16 cellular contexts compared by ENCODE assay signal in genomic region chr2:53210538-53210937, GRCh38.
A peak's percentile ranks its signal among the peaks of the same experiment; 100 is the strongest.
DNase-seq lines count a peak whose midpoint lies in the region; ATAC-seq, FAIRE-seq and TF ChIP-seq lines count a peak whose summit lies in the region.
"Had no signal": no experiment of that assay in that cellular context is flagged by ENCODE, and none has a peak within 500 bp of the region (broad histone marks: within the 10 kb centered on the region; RNA-seq: fewer than 3 reads in every experiment).

No MANE protein-coding gene starts in this region.

- H3K4me2 ChIP-seq in HepG2 (ENCODE audit: low read depth, low read length), result no peak overlapping the region
- no peak overlapping the region for H3K4me2 ChIP-seq in PC-3 (ENCODE audit: low read length)

- CTCF ChIA-PET in HepG2 (lab: Yijun Ruan, JAX; ENCODE audit: low intra/inter-chr PET ratio, low total read pairs) (no interaction called here), PC-3 (lab: Charles Lee) (interaction anchor here (0.6 to 1.3 kb wide), 2 partner anchors 106 to 192 kb away, joined by 4 to 6 read pairs; no protein-coding TSS in a partner anchor), A673 (lab: Charles Lee) (no interaction called here)

- H4K20me1 ChIP-seq in HepG2 (ENCODE audit: insufficient read depth, low read length), result no peaks in the 10 kb centered on the region
- H4K20me1 ChIP-seq in PC-3 (ENCODE audit: low read length), result no peaks in the 10 kb centered on the region

- no peaks in the 10 kb centered on the region for H3K9me2 ChIP-seq in PC-3 (replicated peaks; ENCODE audit: low read length)

- H3K36me3 ChIP-seq in HepG2 (replicated peaks in 1 of 2; ENCODE audit: control insufficient read depth in 1 of 2, insufficient read depth in 2 of 2, low read length in 2 of 2) (no peaks in the 10 kb centered on the region), right lobe of liver (no peaks in the 10 kb centered on the region), PC-3 (ENCODE audit: low read depth, low read length) (no peaks in the 10 kb centered on the region), A673 (ENCODE audit: insufficient read depth, low read length, poor library complexity, severe bottlenecking) (no peaks in the 10 kb centered on the region)

- no peaks in the 10 kb centered on the region for H3K9me3 ChIP-seq in HepG2 (ENCODE audit: low read length)
- no peaks in the 10 kb centered on the region for H3K9me3 ChIP-seq in right lobe of liver
- no peaks in the 10 kb centered on the region for H3K9me3 ChIP-seq in PC-3 (ENCODE audit: low read length)
- no peaks in the 10 kb centered on the region for H3K9me3 ChIP-seq in A673 (ENCODE audit: low read depth, low read length, poor library complexity, severe bottlenecking)

- TF ChIP-seq RAD21 in HepG2 (CRISPR knock-in tag; IDR thresholded peaks at IDR 0.05), result no peak

- WGBS in HepG2 (ENCODE audit: low lambda C conversion rate), result 5% methylated on average over 3 of the region's 3 CpGs
- 22% methylated on average over 3 of the region's 3 CpGs for WGBS in right lobe of liver (ENCODE audit: insufficient coverage, low coverage, low lambda C conversion rate, missing lambda C conversion rate)

- H3K27me3 ChIP-seq in HepG2 (ENCODE audit: control insufficient read depth in 1 of 2, insufficient read depth in 2 of 2, low read length in 2 of 2) (no peaks in the 10 kb centered on the region), right lobe of liver (no peaks in the 10 kb centered on the region), PC-3 (ENCODE audit: low read length) (no peaks in the 10 kb centered on the region), A673 (replicated peaks; ENCODE audit: insufficient read depth, low read depth, low read length, poor library complexity) (peaks cover 3% of the 10 kb centered on the region)

- H3K4me1 ChIP-seq in HepG2 (ENCODE audit: insufficient read depth, low read length) (no peaks in the 10 kb centered on the region), right lobe of liver (no peaks in the 10 kb centered on the region), PC-3 (ENCODE audit: insufficient read depth, low read length) (peaks cover 14% of the 10 kb centered on the region; the same call in 1 of the 2 replicates), A673 (ENCODE audit: insufficient read depth, low read length, poor library complexity, severe bottlenecking) (no peaks in the 10 kb centered on the region)

- TF ChIP-seq EP300 in HepG2 (IDR thresholded peaks at IDR 0.05; ENCODE audit: low read depth in 2 of 2, low read length in 2 of 2) (no peak), HepG2 (CRISPR knock-in tag; IDR thresholded peaks at IDR 0.05; ENCODE audit: borderline replicate concordance) (no peak)

- FAIRE-seq in HepG2 (lab: Jason Lieb, UNC), result no peak
- FAIRE-seq: H54, RCC 7860 had no signal

- ATAC-seq in HepG2 (peak; percentile 57; the same call in 2 of the 3 replicates), right lobe of liver (no peak), PC-3 (0 out of 2 replicates have a peak, but pooled peaks have one; percentile 38), HG03175 (IDR thresholded peaks at IDR 0.05; ENCODE audit: unreplicated experiment) (no peak), HG03139 (IDR thresholded peaks at IDR 0.05; ENCODE audit: unreplicated experiment) (no peak)

- DNase-seq in HepG2 (ENCODE audit: low spot score), result no peak
- no peak for DNase-seq in right lobe of liver
- DNase-seq in PC-3, result peak; percentile 22
- no peak for DNase-seq in epithelial cell of proximal tubule (ENCODE audit: low read depth)
- DNase-seq in A673 (ENCODE audit: low spot score), result no peak
- no peak for DNase-seq in NCI-H2227 (lab: John Stamatoyannopoulos, UW; ENCODE audit: unreplicated experiment)
- DNase-seq: activated CD4-positive, alpha-beta memory T cell treated with anti-CD3 and anti-CD28 coated beads, Interleukin-2, amount 10 ng/mL, durations not matched to agents 7 days and 5 days; EL; kidney glomerular epithelial cell; NCI-H2029; right cardiac atrium; stimulated activated CD4-positive, alpha-beta T cell treated with anti-CD3 and anti-CD28 coated beads, Interleukin-4, amount 100 ng/mL, for 1 hour had no signal

- H2AFZ ChIP-seq in HepG2 (ENCODE audit: low read length) (no peak overlapping the region), PC-3 (ENCODE audit: low read length) (peak overlapping the region; percentile 29; the same call in 1 of the 2 replicates)

- no TSS peak for BruUV-seq in HepG2 (replicated peaks; lab: Mats Ljungman, UMichigan)
- no TSS peak for BruUV-seq in PC-3 (replicated peaks; lab: Mats Ljungman, UMichigan)
- BruUV-seq in A673 (replicated peaks; lab: Mats Ljungman, UMichigan), result no TSS peak

- POLR2A ChIA-PET in HepG2 (lab: Yijun Ruan, JAX), result no interaction called here
- POLR2A ChIA-PET in PC-3 (lab: Charles Lee; ENCODE audit: unreplicated experiment), result no interaction called here
- POLR2A ChIA-PET in A673 (lab: Charles Lee; ENCODE audit: low non-redundant PET), result interaction anchor here (0.5 kb wide), 1 partner anchor 167 kb away, joined by 4 read pairs; no protein-coding TSS in a partner anchor

- no peak overlapping the region for H3K9ac ChIP-seq in HepG2 (ENCODE audit: insufficient read depth, low read depth, low read length)
- no peak overlapping the region for H3K9ac ChIP-seq in PC-3 (ENCODE audit: low read length)

- H3K79me2 ChIP-seq in HepG2 (ENCODE audit: insufficient read depth, low read length) (no peaks in the 10 kb centered on the region), PC-3 (ENCODE audit: low read length) (no peaks in the 10 kb centered on the region)

- in situ Hi-C loops in HepG2 (cut with HindIII; ENCODE audit: extremely low pct_ligation_motif_present, low pct_unique_long_range_greater_than_20kb), result no loop called here

- no peak overlapping the region for H3K4me3 ChIP-seq in HepG2 (replicated peaks in 1 of 3; ENCODE audit: insufficient read depth in 1 of 3, low read depth in 2 of 3, low read length in 3 of 3)
- no peak overlapping the region for H3K4me3 ChIP-seq in right lobe of liver
- no peak overlapping the region for H3K4me3 ChIP-seq in PC-3 (ENCODE audit: low read length)
- no peak overlapping the region for H3K4me3 ChIP-seq in epithelial cell of proximal tubule (ENCODE audit: low read depth, low read length)
- H3K4me3 ChIP-seq in A673 (ENCODE audit: low read depth, low read length, poor library complexity, severe bottlenecking), result no peak overlapping the region

- TF ChIP-seq POLR2A in HepG2 (IDR thresholded peaks at IDR 0.05; ENCODE audit: insufficient read depth in 1 of 2, low read depth in 2 of 2, low read length in 2 of 2), result no peak
- TF ChIP-seq POLR2A in right lobe of liver (IDR thresholded peaks at IDR 0.05), result no peak

- no peaks in the 10 kb centered on the region for H3F3A ChIP-seq in PC-3 (ENCODE audit: low read length, unreplicated experiment)

- TF ChIP-seq CTCF in HepG2 (CRISPR knock-in tag; IDR thresholded peaks at IDR 0.05) (no peak), right lobe of liver (IDR thresholded peaks at IDR 0.05) (no peak), PC-3 (conservative IDR thresholded peaks at IDR 0.05; ENCODE audit: low read depth, low read length) (peak; percentile 42), epithelial cell of proximal tubule (conservative IDR thresholded peaks at IDR 0.05; ENCODE audit: low read depth, low read length) (peak; percentile 15), A673 (conservative IDR thresholded peaks at IDR 0.05; ENCODE audit: low read depth, low read length) (no peak)

- intact Hi-C loops in HepG2 (cut with micrococcal nuclease; ENCODE audit: unreplicated experiment) (no loop called here), right lobe of liver (cut with DNase I) (no loop called here), PC-3 (cut with micrococcal nuclease) (no loop called here), A673 (cut with micrococcal nuclease; ENCODE audit: unreplicated experiment) (no loop called here)

- H3K27ac ChIP-seq in HepG2 (ENCODE audit: extremely low read length, insufficient read depth, low read length) (no peak overlapping the region), right lobe of liver (no peak overlapping the region), PC-3 (ENCODE audit: low read length) (no peak overlapping the region), A673 (ENCODE audit: low read depth, low read length, poor library complexity, severe bottlenecking) (no peak overlapping the region)

TF ChIP-seq in HepG2, 621 proteins besides CTCF, POLR2A, EP300 and RAD21:
- TF ChIP-seq WIZ (CRISPR knock-in tag; IDR thresholded peaks at IDR 0.05), result no peak
- no peak for TF ChIP-seq BRCA1 (CRISPR knock-in tag; IDR thresholded peaks at IDR 0.05)
- TF ChIP-seq STAG1 (CRISPR knock-in tag; IDR thresholded peaks at IDR 0.05), result 0 out of 2 replicates have a peak, but pooled peaks have one; percentile 4
- peak; percentile 2; the same call in 1 of the 2 replicates for TF ChIP-seq SMC3 (IDR thresholded peaks at IDR 0.05; ENCODE audit: low read length)
- no peak for TF ChIP-seq AHR (CRISPR knock-in tag; IDR thresholded peaks at IDR 0.05)

Comparison
In these comparisons a context has a peak if more than half of its experiments do, and no peak if none do; other contexts are left out.
1. ATAC-seq: peak in HepG2 (single experiment) and PC-3 (single experiment); none in right lobe of liver (0 of 4), HG03175 (single experiment) and HG03139 (single experiment).
2. CTCF ChIP-seq: peak in PC-3 (single experiment) and epithelial cell of proximal tubule (single experiment); none in HepG2 (single experiment), right lobe of liver (0 of 4) and A673 (single experiment).